ENCODE assay signal across 1 cellular context in the genomic region with DNA sequence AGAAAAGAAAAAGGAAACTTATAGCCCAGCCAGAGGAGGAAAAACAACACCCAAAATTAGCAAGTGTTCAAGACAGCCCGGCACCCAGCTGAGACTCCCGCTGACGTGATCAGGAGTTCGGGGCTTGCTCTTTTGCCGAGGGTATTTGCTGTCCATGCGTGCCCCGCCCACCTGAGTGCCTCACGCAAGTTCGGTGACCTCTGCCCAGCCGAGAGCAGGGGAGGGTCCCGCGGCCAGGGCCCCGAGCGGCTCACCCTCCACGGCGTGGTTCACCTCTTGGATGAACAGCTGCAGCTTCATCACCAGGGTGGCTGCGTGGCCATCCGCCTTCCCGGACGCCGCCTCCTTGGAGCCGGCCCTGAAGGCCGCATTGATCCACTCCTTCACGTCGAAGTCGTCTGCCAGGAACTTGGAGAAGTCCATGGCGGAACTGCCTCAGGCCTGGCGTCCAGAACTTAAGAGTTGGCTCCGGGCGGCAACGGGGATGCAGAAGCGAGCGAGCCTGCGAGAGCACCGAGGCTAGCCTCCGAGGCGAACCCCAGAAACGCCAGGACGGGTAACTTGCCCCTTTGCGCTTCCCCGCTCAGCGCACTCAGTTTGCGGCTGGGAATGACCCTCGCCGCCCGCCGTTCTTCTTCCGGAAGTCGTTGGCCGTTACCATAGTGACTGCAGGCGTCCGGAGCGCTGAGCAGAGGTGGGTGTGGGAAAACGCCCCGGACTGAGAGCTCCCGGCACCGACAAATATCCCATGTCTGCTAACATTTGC.
A peak's percentile ranks its signal among the peaks of the same experiment; 100 is the strongest.
TF ChIP-seq lines count a peak whose summit lies in the region.

A gene (minus strand): TSS at position 618 of the 766 bp plus-strand sequence. CDS start 195 bp downstream, at position 423.

TF ChIP-seq in HEK293, 187 proteins besides CTCF, POLR2A, EP300 and RAD21 (continued from another document and continues in another):
- TF ChIP-seq, protein P1, sequence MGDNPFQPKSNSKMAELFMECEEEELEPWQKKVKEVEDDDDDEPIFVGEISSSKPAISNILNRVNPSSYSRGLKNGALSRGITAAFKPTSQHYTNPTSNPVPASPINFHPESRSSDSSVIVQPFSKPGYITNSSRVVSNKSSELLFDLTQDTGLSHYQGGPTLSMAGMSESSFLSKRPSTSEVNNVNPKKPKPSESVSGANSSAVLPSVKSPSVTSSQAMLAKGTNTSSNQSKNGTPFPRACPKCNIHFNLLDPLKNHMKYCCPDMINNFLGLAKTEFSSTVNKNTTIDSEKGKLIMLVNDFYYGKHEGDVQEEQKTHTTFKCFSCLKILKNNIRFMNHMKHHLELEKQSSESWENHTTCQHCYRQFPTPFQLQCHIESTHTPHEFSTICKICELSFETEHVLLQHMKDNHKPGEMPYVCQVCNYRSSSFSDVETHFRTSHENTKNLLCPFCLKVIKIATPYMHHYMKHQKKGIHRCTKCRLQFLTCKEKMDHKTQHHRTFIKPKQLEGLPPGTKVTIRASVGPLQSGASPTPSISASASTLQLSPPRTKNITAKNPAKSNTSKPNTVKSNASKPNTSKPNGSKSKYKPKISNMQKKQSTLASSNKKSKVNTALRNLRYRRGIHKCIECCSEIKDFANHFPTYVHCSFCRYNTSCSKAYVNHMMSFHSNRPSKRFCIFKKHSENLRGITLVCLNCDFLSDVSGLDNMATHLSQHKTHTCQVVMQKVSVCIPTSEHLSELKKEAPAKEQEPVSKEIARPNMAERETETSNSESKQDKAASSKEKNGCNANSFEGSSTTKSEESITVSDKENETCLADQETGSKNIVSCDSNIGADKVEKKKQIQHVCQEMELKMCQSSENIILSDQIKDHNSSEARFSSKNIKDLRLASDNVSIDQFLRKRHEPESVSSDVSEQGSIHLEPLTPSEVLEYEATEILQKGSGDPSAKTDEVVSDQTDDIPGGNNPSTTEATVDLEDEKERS (tag by site-specific recombination; IDR thresholded peaks at IDR 0.05): no peak
- TF ChIP-seq ZNF24 (tag by site-specific recombination; IDR thresholded peaks at IDR 0.05) (peak; percentile 71; the same call in 1 of the 2 replicates), ZNF169 (tag by site-specific recombination; IDR thresholded peaks at IDR 0.05) (no peak), ZNF214 (tag by site-specific recombination; IDR thresholded peaks at IDR 0.05; ENCODE audit: borderline replicate concordance) (no peak), ZNF529 (tag by site-specific recombination; IDR thresholded peaks at IDR 0.05; ENCODE audit: insufficient replicate concordance) (no peak), ZNF670 (tag by site-specific recombination; IDR thresholded peaks at IDR 0.05; ENCODE audit: low read depth) (no peak), ZNF133 (tag by site-specific recombination; IDR thresholded peaks at IDR 0.05) (no peak), ZNF544 (tag by site-specific recombination; IDR thresholded peaks at IDR 0.05) (no peak), SP3 (tag by site-specific recombination; IDR thresholded peaks at IDR 0.05) (peak; percentile 71; the same call in 1 of the 2 replicates), ZNF416 (tag by site-specific recombination; IDR thresholded peaks at IDR 0.05) (no peak), ZFP41 (tag by site-specific recombination; IDR thresholded peaks at IDR 0.05; ENCODE audit: borderline replicate concordance) (no peak), KLF9 (tag by site-specific recombination; IDR thresholded peaks at IDR 0.05; ENCODE audit: low read depth) (peak; percentile 91), ZNF175 (tag by site-specific recombination; IDR thresholded peaks at IDR 0.05) (no peak), GLIS2 (tag by site-specific recombination; IDR thresholded peaks at IDR 0.05) (no peak; the same call in 1 of the 2 replicates), ZNF324 (tag by site-specific recombination; IDR thresholded peaks at IDR 0.05) (peak; percentile 88), ZBTB17 (tag by site-specific recombination; IDR thresholded peaks at IDR 0.05) (peak; percentile 97), ZNF501 (tag by site-specific recombination; IDR thresholded peaks at IDR 0.05) (peak; percentile 77), ZFP37 (tag by site-specific recombination; IDR thresholded peaks at IDR 0.05) (no peak; the same call in 1 of the 2 replicates), ZNF777 (tag by site-specific recombination; IDR thresholded peaks at IDR 0.05; ENCODE audit: borderline replicate concordance) (peak; percentile 98)
- TF ChIP-seq, protein P2, sequence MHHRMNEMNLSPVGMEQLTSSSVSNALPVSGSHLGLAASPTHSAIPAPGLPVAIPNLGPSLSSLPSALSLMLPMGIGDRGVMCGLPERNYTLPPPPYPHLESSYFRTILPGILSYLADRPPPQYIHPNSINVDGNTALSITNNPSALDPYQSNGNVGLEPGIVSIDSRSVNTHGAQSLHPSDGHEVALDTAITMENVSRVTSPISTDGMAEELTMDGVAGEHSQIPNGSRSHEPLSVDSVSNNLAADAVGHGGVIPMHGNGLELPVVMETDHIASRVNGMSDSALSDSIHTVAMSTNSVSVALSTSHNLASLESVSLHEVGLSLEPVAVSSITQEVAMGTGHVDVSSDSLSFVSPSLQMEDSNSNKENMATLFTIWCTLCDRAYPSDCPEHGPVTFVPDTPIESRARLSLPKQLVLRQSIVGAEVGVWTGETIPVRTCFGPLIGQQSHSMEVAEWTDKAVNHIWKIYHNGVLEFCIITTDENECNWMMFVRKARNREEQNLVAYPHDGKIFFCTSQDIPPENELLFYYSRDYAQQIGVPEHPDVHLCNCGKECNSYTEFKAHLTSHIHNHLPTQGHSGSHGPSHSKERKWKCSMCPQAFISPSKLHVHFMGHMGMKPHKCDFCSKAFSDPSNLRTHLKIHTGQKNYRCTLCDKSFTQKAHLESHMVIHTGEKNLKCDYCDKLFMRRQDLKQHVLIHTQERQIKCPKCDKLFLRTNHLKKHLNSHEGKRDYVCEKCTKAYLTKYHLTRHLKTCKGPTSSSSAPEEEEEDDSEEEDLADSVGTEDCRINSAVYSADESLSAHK (tag by site-specific recombination; IDR thresholded peaks at IDR 0.05): peak; percentile 33; the same call in 1 of the 2 replicates
- TF ChIP-seq, protein P3, sequence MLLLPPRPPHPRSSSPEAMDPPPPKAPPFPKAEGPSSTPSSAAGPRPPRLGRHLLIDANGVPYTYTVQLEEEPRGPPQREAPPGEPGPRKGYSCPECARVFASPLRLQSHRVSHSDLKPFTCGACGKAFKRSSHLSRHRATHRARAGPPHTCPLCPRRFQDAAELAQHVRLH (tag by site-specific recombination; IDR thresholded peaks at IDR 0.05): peak; percentile 68; the same call in 1 of the 2 replicates
- TF ChIP-seq, protein P4, sequence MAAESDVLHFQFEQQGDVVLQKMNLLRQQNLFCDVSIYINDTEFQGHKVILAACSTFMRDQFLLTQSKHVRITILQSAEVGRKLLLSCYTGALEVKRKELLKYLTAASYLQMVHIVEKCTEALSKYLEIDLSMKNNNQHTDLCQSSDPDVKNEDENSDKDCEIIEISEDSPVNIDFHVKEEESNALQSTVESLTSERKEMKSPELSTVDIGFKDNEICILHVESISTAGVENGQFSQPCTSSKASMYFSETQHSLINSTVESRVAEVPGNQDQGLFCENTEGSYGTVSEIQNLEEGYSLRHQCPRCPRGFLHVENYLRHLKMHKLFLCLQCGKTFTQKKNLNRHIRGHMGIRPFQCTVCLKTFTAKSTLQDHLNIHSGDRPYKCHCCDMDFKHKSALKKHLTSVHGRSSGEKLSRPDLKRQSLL (tag by site-specific recombination; IDR thresholded peaks at IDR 0.05): no peak
- TF ChIP-seq, protein P5, sequence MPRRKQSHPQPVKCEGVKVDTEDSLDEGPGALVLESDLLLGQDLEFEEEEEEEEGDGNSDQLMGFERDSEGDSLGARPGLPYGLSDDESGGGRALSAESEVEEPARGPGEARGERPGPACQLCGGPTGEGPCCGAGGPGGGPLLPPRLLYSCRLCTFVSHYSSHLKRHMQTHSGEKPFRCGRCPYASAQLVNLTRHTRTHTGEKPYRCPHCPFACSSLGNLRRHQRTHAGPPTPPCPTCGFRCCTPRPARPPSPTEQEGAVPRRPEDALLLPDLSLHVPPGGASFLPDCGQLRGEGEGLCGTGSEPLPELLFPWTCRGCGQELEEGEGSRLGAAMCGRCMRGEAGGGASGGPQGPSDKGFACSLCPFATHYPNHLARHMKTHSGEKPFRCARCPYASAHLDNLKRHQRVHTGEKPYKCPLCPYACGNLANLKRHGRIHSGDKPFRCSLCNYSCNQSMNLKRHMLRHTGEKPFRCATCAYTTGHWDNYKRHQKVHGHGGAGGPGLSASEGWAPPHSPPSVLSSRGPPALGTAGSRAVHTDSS (tag by site-specific recombination; IDR thresholded peaks at IDR 0.05): no peak
- TF ChIP-seq, protein P6, sequence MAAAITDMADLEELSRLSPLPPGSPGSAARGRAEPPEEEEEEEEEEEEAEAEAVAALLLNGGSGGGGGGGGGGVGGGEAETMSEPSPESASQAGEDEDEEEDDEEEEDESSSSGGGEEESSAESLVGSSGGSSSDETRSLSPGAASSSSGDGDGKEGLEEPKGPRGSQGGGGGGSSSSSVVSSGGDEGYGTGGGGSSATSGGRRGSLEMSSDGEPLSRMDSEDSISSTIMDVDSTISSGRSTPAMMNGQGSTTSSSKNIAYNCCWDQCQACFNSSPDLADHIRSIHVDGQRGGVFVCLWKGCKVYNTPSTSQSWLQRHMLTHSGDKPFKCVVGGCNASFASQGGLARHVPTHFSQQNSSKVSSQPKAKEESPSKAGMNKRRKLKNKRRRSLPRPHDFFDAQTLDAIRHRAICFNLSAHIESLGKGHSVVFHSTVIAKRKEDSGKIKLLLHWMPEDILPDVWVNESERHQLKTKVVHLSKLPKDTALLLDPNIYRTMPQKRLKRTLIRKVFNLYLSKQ (tag by site-specific recombination; IDR thresholded peaks at IDR 0.05; ENCODE audit: borderline replicate concordance): no peak
- TF ChIP-seq, protein P7, sequence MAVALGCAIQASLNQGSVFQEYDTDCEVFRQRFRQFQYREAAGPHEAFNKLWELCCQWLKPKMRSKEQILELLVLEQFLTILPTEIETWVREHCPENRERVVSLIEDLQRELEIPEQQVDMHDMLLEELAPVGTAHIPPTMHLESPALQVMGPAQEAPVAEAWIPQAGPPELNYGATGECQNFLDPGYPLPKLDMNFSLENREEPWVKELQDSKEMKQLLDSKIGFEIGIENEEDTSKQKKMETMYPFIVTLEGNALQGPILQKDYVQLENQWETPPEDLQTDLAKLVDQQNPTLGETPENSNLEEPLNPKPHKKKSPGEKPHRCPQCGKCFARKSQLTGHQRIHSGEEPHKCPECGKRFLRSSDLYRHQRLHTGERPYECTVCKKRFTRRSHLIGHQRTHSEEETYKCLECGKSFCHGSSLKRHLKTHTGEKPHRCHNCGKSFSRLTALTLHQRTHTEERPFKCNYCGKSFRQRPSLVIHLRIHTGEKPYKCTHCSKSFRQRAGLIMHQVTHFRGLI (tag by site-specific recombination; IDR thresholded peaks at IDR 0.05): no peak
- TF ChIP-seq, protein P8, sequence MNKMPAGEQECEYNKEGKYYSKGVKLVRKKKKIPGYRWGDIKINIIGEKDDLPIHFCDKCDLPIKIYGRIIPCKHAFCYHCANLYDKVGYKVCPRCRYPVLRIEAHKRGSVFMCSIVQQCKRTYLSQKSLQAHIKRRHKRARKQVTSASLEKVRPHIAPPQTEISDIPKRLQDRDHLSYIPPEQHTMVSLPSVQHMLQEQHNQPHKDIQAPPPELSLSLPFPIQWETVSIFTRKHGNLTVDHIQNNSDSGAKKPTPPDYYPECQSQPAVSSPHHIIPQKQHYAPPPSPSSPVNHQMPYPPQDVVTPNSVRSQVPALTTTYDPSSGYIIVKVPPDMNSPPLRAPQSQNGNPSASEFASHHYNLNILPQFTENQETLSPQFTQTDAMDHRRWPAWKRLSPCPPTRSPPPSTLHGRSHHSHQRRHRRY (tag by site-specific recombination; IDR thresholded peaks at IDR 0.05): no peak
- TF ChIP-seq, protein P9, sequence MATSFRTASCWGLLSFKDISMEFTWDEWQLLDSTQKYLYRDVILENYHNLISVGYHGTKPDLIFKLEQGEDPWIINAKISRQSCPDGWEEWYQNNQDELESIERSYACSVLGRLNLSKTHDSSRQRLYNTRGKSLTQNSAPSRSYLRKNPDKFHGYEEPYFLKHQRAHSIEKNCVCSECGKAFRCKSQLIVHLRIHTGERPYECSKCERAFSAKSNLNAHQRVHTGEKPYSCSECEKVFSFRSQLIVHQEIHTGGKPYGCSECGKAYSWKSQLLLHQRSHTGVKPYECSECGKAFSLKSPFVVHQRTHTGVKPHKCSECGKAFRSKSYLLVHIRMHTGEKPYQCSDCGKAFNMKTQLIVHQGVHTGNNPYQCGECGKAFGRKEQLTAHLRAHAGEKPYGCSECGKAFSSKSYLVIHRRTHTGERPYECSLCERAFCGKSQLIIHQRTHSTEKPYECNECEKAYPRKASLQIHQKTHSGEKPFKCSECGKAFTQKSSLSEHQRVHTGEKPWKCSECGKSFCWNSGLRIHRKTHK (tag by site-specific recombination; IDR thresholded peaks at IDR 0.05): no peak
- TF ChIP-seq, protein P10, sequence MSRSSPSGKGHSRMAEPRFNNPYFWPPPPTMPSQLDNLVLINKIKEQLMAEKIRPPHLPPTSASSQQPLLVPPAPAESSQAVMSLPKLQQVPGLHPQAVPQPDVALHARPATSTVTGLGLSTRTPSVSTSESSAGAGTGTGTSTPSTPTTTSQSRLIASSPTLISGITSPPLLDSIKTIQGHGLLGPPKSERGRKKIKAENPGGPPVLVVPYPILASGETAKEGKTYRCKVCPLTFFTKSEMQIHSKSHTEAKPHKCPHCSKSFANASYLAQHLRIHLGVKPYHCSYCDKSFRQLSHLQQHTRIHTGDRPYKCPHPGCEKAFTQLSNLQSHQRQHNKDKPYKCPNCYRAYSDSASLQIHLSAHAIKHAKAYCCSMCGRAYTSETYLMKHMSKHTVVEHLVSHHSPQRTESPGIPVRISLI (tag by site-specific recombination; IDR thresholded peaks at IDR 0.05): no peak
- TF ChIP-seq, protein P11, sequence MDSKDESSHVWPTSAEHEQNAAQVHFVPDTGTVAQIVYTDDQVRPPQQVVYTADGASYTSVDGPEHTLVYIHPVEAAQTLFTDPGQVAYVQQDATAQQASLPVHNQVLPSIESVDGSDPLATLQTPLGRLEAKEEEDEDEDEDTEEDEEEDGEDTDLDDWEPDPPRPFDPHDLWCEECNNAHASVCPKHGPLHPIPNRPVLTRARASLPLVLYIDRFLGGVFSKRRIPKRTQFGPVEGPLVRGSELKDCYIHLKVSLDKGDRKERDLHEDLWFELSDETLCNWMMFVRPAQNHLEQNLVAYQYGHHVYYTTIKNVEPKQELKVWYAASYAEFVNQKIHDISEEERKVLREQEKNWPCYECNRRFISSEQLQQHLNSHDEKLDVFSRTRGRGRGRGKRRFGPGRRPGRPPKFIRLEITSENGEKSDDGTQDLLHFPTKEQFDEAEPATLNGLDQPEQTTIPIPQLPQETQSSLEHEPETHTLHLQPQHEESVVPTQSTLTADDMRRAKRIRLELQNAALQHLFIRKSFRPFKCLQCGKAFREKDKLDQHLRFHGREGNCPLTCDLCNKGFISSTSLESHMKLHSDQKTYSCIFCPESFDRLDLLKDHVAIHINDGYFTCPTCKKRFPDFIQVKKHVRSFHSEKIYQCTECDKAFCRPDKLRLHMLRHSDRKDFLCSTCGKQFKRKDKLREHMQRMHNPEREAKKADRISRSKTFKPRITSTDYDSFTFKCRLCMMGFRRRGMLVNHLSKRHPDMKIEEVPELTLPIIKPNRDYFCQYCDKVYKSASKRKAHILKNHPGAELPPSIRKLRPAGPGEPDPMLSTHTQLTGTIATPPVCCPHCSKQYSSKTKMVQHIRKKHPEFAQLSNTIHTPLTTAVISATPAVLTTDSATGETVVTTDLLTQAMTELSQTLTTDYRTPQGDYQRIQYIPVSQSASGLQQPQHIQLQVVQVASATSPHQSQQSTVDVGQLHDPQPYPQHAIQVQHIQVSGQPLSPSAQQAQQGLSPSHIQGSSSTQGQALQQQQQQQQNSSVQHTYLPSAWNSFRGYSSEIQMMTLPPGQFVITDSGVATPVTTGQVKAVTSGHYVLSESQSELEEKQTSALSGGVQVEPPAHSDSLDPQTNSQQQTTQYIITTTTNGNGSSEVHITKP (tag by site-specific recombination; IDR thresholded peaks at IDR 0.05): peak; percentile 81
